2 cellular contexts compared by ENCODE assay signal in genomic region chr2:237546040-237546875, GRCh38.
TF ChIP-seq lines count a peak whose summit lies in the region.

No MANE protein-coding gene starts in this region.

TF ChIP-seq in liver, 16 proteins besides CTCF, POLR2A, EP300 and RAD21:
- TF ChIP-seq NR2F2 (IDR thresholded peaks at IDR 0.05), result no peak
- no peak for TF ChIP-seq RXRA (IDR thresholded peaks at IDR 0.05)
- TF ChIP-seq, protein P1, sequence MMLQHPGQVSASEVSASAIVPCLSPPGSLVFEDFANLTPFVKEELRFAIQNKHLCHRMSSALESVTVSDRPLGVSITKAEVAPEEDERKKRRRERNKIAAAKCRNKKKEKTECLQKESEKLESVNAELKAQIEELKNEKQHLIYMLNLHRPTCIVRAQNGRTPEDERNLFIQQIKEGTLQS (IDR thresholded peaks at IDR 0.05), result no peak
- TF ChIP-seq EGR1 (IDR thresholded peaks at IDR 0.05; ENCODE audit: low read depth in 2 of 2), result no peak
- TF ChIP-seq GABPA (IDR thresholded peaks at IDR 0.05 in 1 of 2, conservative IDR thresholded peaks at IDR 0.05 in 1 of 2), result no peak
- no peak for TF ChIP-seq SP1 (IDR thresholded peaks at IDR 0.05)
- no peak for TF ChIP-seq FOXA2 (IDR thresholded peaks at IDR 0.05)
- TF ChIP-seq REST (IDR thresholded peaks at IDR 0.05), result no peak
- no peak for TF ChIP-seq ZBTB33 (IDR thresholded peaks at IDR 0.05)
- no peak for TF ChIP-seq HNF4A (conservative IDR thresholded peaks at IDR 0.05)

TF ChIP-seq in HepG2, 621 proteins besides CTCF, POLR2A, EP300 and RAD21:
- TF ChIP-seq FOXP1 (IDR thresholded peaks at IDR 0.05), result no peak
- TF ChIP-seq FOXP1 (CRISPR knock-in tag; IDR thresholded peaks at IDR 0.05), result no peak
- TF ChIP-seq MAFG (CRISPR knock-in tag; IDR thresholded peaks at IDR 0.05), result no peak
- no peak for TF ChIP-seq ZMYM3 (CRISPR knock-in tag; IDR thresholded peaks at IDR 0.05)
- no peak for TF ChIP-seq SALL1 (CRISPR knock-in tag; IDR thresholded peaks at IDR 0.05)
- TF ChIP-seq, protein P2, sequence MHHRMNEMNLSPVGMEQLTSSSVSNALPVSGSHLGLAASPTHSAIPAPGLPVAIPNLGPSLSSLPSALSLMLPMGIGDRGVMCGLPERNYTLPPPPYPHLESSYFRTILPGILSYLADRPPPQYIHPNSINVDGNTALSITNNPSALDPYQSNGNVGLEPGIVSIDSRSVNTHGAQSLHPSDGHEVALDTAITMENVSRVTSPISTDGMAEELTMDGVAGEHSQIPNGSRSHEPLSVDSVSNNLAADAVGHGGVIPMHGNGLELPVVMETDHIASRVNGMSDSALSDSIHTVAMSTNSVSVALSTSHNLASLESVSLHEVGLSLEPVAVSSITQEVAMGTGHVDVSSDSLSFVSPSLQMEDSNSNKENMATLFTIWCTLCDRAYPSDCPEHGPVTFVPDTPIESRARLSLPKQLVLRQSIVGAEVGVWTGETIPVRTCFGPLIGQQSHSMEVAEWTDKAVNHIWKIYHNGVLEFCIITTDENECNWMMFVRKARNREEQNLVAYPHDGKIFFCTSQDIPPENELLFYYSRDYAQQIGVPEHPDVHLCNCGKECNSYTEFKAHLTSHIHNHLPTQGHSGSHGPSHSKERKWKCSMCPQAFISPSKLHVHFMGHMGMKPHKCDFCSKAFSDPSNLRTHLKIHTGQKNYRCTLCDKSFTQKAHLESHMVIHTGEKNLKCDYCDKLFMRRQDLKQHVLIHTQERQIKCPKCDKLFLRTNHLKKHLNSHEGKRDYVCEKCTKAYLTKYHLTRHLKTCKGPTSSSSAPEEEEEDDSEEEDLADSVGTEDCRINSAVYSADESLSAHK (CRISPR knock-in tag; IDR thresholded peaks at IDR 0.05; ENCODE audit: borderline replicate concordance), result no peak
- TF ChIP-seq, protein P3, sequence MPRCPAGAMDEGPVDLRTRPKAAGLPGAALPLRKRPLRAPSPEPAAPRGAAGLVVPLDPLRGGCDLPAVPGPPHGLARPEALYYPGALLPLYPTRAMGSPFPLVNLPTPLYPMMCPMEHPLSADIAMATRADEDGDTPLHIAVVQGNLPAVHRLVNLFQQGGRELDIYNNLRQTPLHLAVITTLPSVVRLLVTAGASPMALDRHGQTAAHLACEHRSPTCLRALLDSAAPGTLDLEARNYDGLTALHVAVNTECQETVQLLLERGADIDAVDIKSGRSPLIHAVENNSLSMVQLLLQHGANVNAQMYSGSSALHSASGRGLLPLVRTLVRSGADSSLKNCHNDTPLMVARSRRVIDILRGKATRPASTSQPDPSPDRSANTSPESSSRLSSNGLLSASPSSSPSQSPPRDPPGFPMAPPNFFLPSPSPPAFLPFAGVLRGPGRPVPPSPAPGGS (CRISPR knock-in tag; IDR thresholded peaks at IDR 0.05), result no peak
- TF ChIP-seq ZNF124 (CRISPR knock-in tag; IDR thresholded peaks at IDR 0.05), result no peak
- TF ChIP-seq GATAD1 (CRISPR knock-in tag; IDR thresholded peaks at IDR 0.05), result no peak
- TF ChIP-seq ZNF784 (CRISPR knock-in tag; IDR thresholded peaks at IDR 0.05; ENCODE audit: borderline replicate concordance), result no peak
- TF ChIP-seq MTERF4 (CRISPR knock-in tag; IDR thresholded peaks at IDR 0.05), result no peak
- TF ChIP-seq ZNF136 (CRISPR knock-in tag; IDR thresholded peaks at IDR 0.05; ENCODE audit: low read depth), result no peak
- no peak for TF ChIP-seq SMC3 (IDR thresholded peaks at IDR 0.05; ENCODE audit: low read length)
- TF ChIP-seq, protein P4, sequence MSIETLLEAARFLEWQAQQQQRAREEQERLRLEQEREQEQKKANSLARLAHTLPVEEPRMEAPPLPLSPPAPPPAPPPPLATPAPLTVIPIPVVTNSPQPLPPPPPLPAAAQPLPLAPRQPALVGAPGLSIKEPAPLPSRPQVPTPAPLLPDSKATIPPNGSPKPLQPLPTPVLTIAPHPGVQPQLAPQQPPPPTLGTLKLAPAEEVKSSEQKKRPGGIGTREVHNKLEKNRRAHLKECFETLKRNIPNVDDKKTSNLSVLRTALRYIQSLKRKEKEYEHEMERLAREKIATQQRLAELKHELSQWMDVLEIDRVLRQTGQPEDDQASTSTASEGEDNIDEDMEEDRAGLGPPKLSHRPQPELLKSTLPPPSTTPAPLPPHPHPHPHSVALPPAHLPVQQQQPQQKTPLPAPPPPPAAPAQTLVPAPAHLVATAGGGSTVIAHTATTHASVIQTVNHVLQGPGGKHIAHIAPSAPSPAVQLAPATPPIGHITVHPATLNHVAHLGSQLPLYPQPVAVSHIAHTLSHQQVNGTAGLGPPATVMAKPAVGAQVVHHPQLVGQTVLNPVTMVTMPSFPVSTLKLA (IDR thresholded peaks at IDR 0.05), result no peak
- no peak for TF ChIP-seq TBL1XR1 (IDR thresholded peaks at IDR 0.05; ENCODE audit: borderline replicate concordance, low read length, partially characterized antibody)
- TF ChIP-seq KDM4B (CRISPR knock-in tag; IDR thresholded peaks at IDR 0.05), result no peak
